32 cellular contexts compared by ENCODE assay signal in the genomic region with DNA sequence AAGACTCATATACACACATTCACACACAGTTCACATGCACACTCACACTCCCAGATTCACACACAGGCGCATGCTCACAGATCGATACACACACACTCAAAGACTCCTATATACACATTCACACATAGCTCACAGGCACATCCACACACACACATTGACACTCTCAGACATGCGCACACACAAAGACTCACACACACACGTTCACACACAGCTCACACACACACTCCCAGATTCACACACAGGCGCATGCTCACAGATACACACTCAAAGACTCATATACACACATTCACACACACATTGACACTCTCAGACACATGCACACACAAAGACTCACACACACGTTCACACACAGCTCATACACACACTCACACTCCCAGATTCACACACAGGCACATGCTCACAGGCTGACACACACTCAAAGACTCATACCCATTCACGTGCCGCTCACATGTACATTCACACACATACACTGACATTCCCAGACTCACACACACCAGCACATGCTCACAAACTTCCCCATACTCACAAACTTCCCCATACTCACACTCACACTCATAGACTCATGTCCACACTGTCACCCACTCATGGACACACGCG. TPM values are rescaled to one million over a fixed set of nuclear protein-coding genes. Genes with fewer than 3 reads are reported as not detected.
A peak's percentile ranks its signal among the peaks of the same experiment; 100 is the strongest.
DNase-seq lines count a peak whose midpoint lies in the region; ATAC-seq, FAIRE-seq and TF ChIP-seq lines count a peak whose summit lies in the region.
"Had no signal": no experiment of that assay in that cellular context is flagged by ENCODE, and none has a peak within 500 bp of the region (broad histone marks: within the 10 kb centered on the region; RNA-seq: fewer than 3 reads in every experiment).

No MANE protein-coding gene starts in this region.

- H3K4ac ChIP-seq in H1 (replicated peaks; ENCODE audit: insufficient read length, low read depth, low read length) (no peak overlapping the region), trophoblast cell (ENCODE audit: low read depth, low read length) (no peak overlapping the region)

- no peak overlapping the region for H3K56ac ChIP-seq in H1 (replicated peaks; ENCODE audit: insufficient read length, low read depth, low read length)

- BruUV-seq in HepG2 (replicated peaks; lab: Mats Ljungman, UMichigan), result no TSS peak

- H3K79me2 ChIP-seq in HepG2 (ENCODE audit: insufficient read depth, low read length) (no peaks in the 10 kb centered on the region), H1 (ENCODE audit: control insufficient read depth in 1 of 2, insufficient read depth in 2 of 2, low read length in 2 of 2) (no peaks in the 10 kb centered on the region), trophoblast cell (ENCODE audit: control insufficient read depth, insufficient read depth, low read length, poor library complexity) (peaks cover 3% of the 10 kb centered on the region)

- ATAC-seq in HepG2, result no peak
- ATAC-seq in right lobe of liver, result no peak
- no peak for ATAC-seq in GM19395 (IDR thresholded peaks at IDR 0.05; ENCODE audit: unreplicated experiment)
- ATAC-seq: activated naive CD4-positive, alpha-beta T cell treated with anti-CD3 and anti-CD28 coated beads, Interleukin-2, amount 50 U/mL, for 72 hours; left lung had no signal

- TF ChIP-seq EP300 in HepG2 (IDR thresholded peaks at IDR 0.05; ENCODE audit: low read depth in 2 of 2, low read length in 2 of 2) (no peak), HepG2 (CRISPR knock-in tag; IDR thresholded peaks at IDR 0.05; ENCODE audit: borderline replicate concordance) (no peak), H1 (IDR thresholded peaks at IDR 0.05; ENCODE audit: borderline replicate concordance in 1 of 2, low read depth in 2 of 2, low read length in 2 of 2) (no peak)

- H2BK5ac ChIP-seq in H1 (ENCODE audit: low read depth, low read length) (peak overlapping the region; percentile 60; the same call in 1 of the 2 replicates), trophoblast cell (ENCODE audit: low read depth, low read length, poor library complexity) (no peak overlapping the region)

- DNase-seq in HepG2 (ENCODE audit: low spot score) (no peak), right lobe of liver (no peak), H1 (ENCODE audit: low read depth in 1 of 2, low spot score in 2 of 2) (no peak), trophoblast cell (no peak), vagina (ENCODE audit: extremely low spot score in 2 of 2) (no peak), DMS53 (lab: John Stamatoyannopoulos, UW) (no peak)
- no peak for DNase-seq in NK-92 treated with Interleukin-12 subunit alpha and Interleukin-12 subunit beta, amount 100 ng/mL, for 24 hours (lab: John Stamatoyannopoulos, UW)
- DNase-seq: 8988T; activated CD4-positive, alpha-beta T cell treated with anti-CD3 and anti-CD28 coated beads, Interleukin-2, amount 50 U/mL, for 1 hour; activated CD4-positive, CD25-positive, alpha-beta regulatory T cell; activated effector memory CD4-positive, alpha-beta T cell treated with Interleukin-2 at 50 U/mL for 16 hours; activated T-cell treated with anti-CD3 and anti-CD28 coated beads, Interleukin-2, amount 50 U/mL, for 1 hour; amygdala; Caco-2; effector memory CD4-positive, alpha-beta T cell; erythroblast; GM23248; NCI-H1436; NCI-H2081 treated with DMSO at 0.1 percent for 48 hours; NCI-H446 treated with DMSO at 0.1 percent for 48 hours; RPMI8226; SK-N-SH; spleen had no signal

- no peak for FAIRE-seq in HepG2 (lab: Jason Lieb, UNC)
- FAIRE-seq in H1 (lab: Jason Lieb, UNC), result no peak
- FAIRE-seq: colon, TTC549 had no signal

- H2BK12ac ChIP-seq in H1 (ENCODE audit: low read depth, low read length) (peak overlapping the region; percentile 99; the same call in 1 of the 2 replicates), trophoblast cell (ENCODE audit: low read length) (no peak overlapping the region)

- no peak overlapping the region for H2AFZ ChIP-seq in HepG2 (ENCODE audit: low read length)
- no peak overlapping the region for H2AFZ ChIP-seq in H1 (ENCODE audit: low read length)
- no peak overlapping the region for H2AFZ ChIP-seq in trophoblast cell (ENCODE audit: insufficient read depth, low read length, poor library complexity)

- H3K9ac ChIP-seq in HepG2 (ENCODE audit: insufficient read depth, low read depth, low read length), result no peak overlapping the region
- H3K9ac ChIP-seq in H1 (replicated peaks in 1 of 4; ENCODE audit: extremely low read depth in 1 of 4, low read depth in 3 of 4, low read length in 3 of 4), result peak overlapping the region in 1 of 4 experiments; percentile 13; a peak in 1 of 7 replicates
- no peak overlapping the region for H3K9ac ChIP-seq in trophoblast cell (ENCODE audit: low read length)
- H3K9ac ChIP-seq: GM23248, SK-N-SH had no signal

- 61% methylated on average over 10 of the region's 10 CpGs for WGBS in HepG2 (ENCODE audit: low lambda C conversion rate)
- WGBS in right lobe of liver (ENCODE audit: insufficient coverage, low coverage, low lambda C conversion rate, missing lambda C conversion rate), result 90% methylated on average over 9 of the region's 10 CpGs
- WGBS in H1 (ENCODE audit: extremely low coverage in 1 of 2, insufficient coverage in 1 of 2, insufficient read length in 1 of 2, insufficient replicate concordance in 2 of 2, low coverage in 1 of 2, low lambda C conversion rate in 2 of 2, missing lambda C conversion rate in 1 of 2), 2 experiments, result 91 to 100% methylated on average over 2 to 10 of the region's 10 CpGs
- WGBS in trophoblast cell (ENCODE audit: extremely low coverage, insufficient coverage, insufficient read length), result 100% methylated on average over 2 of the region's 10 CpGs

- intact Hi-C loops in HepG2 (cut with micrococcal nuclease; ENCODE audit: unreplicated experiment) (loop anchor here (5.0 to 10.0 kb wide), 2 partner anchors 75 to 848 kb away; a partner anchor contains a TSS), right lobe of liver (cut with DNase I) (loop anchor here (10.0 kb wide), 3 partner anchors 95 to 845 kb away; no protein-coding TSS in a partner anchor), vagina (cut with DNase I) (loop anchor here (5.0 to 10.0 kb wide), 2 partner anchors 743 to 845 kb away; no protein-coding TSS in a partner anchor)

- H3K18ac ChIP-seq in H1 (ENCODE audit: extremely low read depth, low read length) (peak overlapping the region; percentile 32; the same call in 1 of the 2 replicates), trophoblast cell (ENCODE audit: low read length) (no peak overlapping the region)

- in situ Hi-C loops in HepG2 (cut with HindIII; ENCODE audit: extremely low pct_ligation_motif_present, low pct_unique_long_range_greater_than_20kb), result no loop called here

- H3K36me3 ChIP-seq in HepG2 (replicated peaks in 1 of 2; ENCODE audit: control insufficient read depth in 1 of 2, insufficient read depth in 2 of 2, low read length in 2 of 2) (no peaks in the 10 kb centered on the region), right lobe of liver (no peaks in the 10 kb centered on the region), H1 (ENCODE audit: control insufficient read depth in 2 of 4, insufficient read depth in 4 of 4, low read length in 3 of 4) (no peaks in the 10 kb centered on the region), trophoblast cell (ENCODE audit: control insufficient read depth in 1 of 2, insufficient read depth in 2 of 2, low read length in 2 of 2) (no peaks in the 10 kb centered on the region), vagina (no peaks in the 10 kb centered on the region)
- H3K36me3 ChIP-seq: left lung, right atrium auricular region, spleen had no signal

- peak overlapping the region; percentile 66 for H2BK20ac ChIP-seq in H1 (ENCODE audit: low read length)

- POLR2A ChIA-PET in HepG2 (lab: Yijun Ruan, JAX), result interaction anchor here (1.1 to 1.8 kb wide), 2 partner anchors 13 to 38 kb away, joined by 3 to 5 read pairs; no protein-coding TSS in a partner anchor
- POLR2A ChIA-PET in H1 (lab: Charles Lee; ENCODE audit: partially characterized antibody), result interaction anchor here (2.6 to 4.1 kb wide), 3 partner anchors 40 to 121 kb away, joined by 14 to 23 read pairs (median 14); a partner anchor contains a TSS

- H3K23me2 ChIP-seq in H1 (ENCODE audit: low read depth, low read length), result peaks cover 17% of the 10 kb centered on the region; the same call in 1 of the 2 replicates

- H3K4me1 ChIP-seq in HepG2 (ENCODE audit: insufficient read depth, low read length) (peaks cover 33% of the 10 kb centered on the region), right lobe of liver (peaks cover 0 to 12% (median 4%) of the 10 kb centered on the region in 4 donors), H1 (replicated peaks in 1 of 4; ENCODE audit: control insufficient read depth in 3 of 4, insufficient read depth in 4 of 4, low read length in 3 of 4) (peaks cover 0 to 10% (median 8%) of the 10 kb centered on the region in 4 experiments; a peak in 6 of 7 replicates), trophoblast cell (ENCODE audit: control insufficient read depth in 1 of 2, insufficient read depth in 2 of 2, low read length in 2 of 2) (peaks cover 20 to 25% of the 10 kb centered on the region in 2 experiments), vagina (peaks cover 66% of the 10 kb centered on the region)

- no peaks in the 10 kb centered on the region for H3K9me3 ChIP-seq in HepG2 (ENCODE audit: low read length)
- no peaks in the 10 kb centered on the region for H3K9me3 ChIP-seq in right lobe of liver
- no peaks in the 10 kb centered on the region for H3K9me3 ChIP-seq in H1 (ENCODE audit: insufficient read depth in 2 of 2, low read depth in 1 of 2, low read length in 1 of 2)
- peaks cover 2% of the 10 kb centered on the region for H3K9me3 ChIP-seq in trophoblast cell (ENCODE audit: insufficient read depth, low read depth, low read length)
- no peaks in the 10 kb centered on the region for H3K9me3 ChIP-seq in vagina
- H3K9me3 ChIP-seq: Caco-2, left lung, right atrium auricular region, SK-N-SH, spleen had no signal

- peak overlapping the region; percentile 96 for H2BK15ac ChIP-seq in H1 (ENCODE audit: low read length)

- H3K14ac ChIP-seq in H1 (ENCODE audit: insufficient read length) (no peak overlapping the region), trophoblast cell (ENCODE audit: low read length) (no peak overlapping the region)

- no peaks in the 10 kb centered on the region for H3K79me1 ChIP-seq in H1 (ENCODE audit: low read depth, low read length)
- peaks cover 18% of the 10 kb centered on the region for H3K79me1 ChIP-seq in trophoblast cell (ENCODE audit: low read length)

- H3K27ac ChIP-seq in HepG2 (ENCODE audit: extremely low read length, insufficient read depth, low read length) (no peak overlapping the region), right lobe of liver (no peak overlapping the region), H1 (ENCODE audit: low read depth, low read length) (no peak overlapping the region), trophoblast cell (ENCODE audit: low read depth, low read length) (no peak overlapping the region), vagina (peak overlapping the region; percentile 87)
- H3K27ac ChIP-seq: C4-2B, GM23248, right atrium auricular region, spleen had no signal

- no peak overlapping the region for H4K8ac ChIP-seq in H1 (ENCODE audit: extremely low read depth, insufficient read depth, low read length)
- no peak overlapping the region for H4K8ac ChIP-seq in trophoblast cell (ENCODE audit: low read depth, low read length)

- peak overlapping the region; percentile 80 for H4K91ac ChIP-seq in H1 (replicated peaks; ENCODE audit: insufficient read length, low read length)
- H4K91ac ChIP-seq in trophoblast cell (ENCODE audit: low read depth, low read length), result no peak overlapping the region

- H3K27me3 ChIP-seq in HepG2 (ENCODE audit: control insufficient read depth in 1 of 2, insufficient read depth in 2 of 2, low read length in 2 of 2), result peaks cover 11 to 32% of the 10 kb centered on the region in 2 experiments; a peak in 4 of 5 replicates
- H3K27me3 ChIP-seq in right lobe of liver, result no peaks in the 10 kb centered on the region
- no peaks in the 10 kb centered on the region; a peak in 2 of 7 replicates for H3K27me3 ChIP-seq in H1 (replicated peaks in 1 of 4; ENCODE audit: control insufficient read depth in 3 of 4, extremely low read depth in 1 of 4, insufficient read depth in 3 of 4, low read length in 3 of 4)
- H3K27me3 ChIP-seq in trophoblast cell (ENCODE audit: insufficient read depth, low read length), result no peaks in the 10 kb centered on the region
- H3K27me3 ChIP-seq in vagina, result no peaks in the 10 kb centered on the region
- H3K27me3 ChIP-seq: left lung, right atrium auricular region, spleen had no signal

- TF ChIP-seq POLR2A in HepG2 (IDR thresholded peaks at IDR 0.05; ENCODE audit: insufficient read depth in 1 of 2, low read depth in 2 of 2, low read length in 2 of 2) (no peak), right lobe of liver (IDR thresholded peaks at IDR 0.05) (no peak), H1 (IDR thresholded peaks at IDR 0.05; ENCODE audit: control extremely low read depth in 1 of 2, low read depth in 2 of 2, low read length in 2 of 2) (no peak), vagina (IDR thresholded peaks at IDR 0.05) (no peak)

- H3K4me3 ChIP-seq in HepG2 (replicated peaks in 1 of 3; ENCODE audit: insufficient read depth in 1 of 3, low read depth in 2 of 3, low read length in 3 of 3), result no peak overlapping the region
- no peak overlapping the region for H3K4me3 ChIP-seq in right lobe of liver
- H3K4me3 ChIP-seq in H1 (ENCODE audit: extremely low read depth in 1 of 4, insufficient read depth in 2 of 4, low read depth in 3 of 4, low read length in 4 of 4), result no peak overlapping the region
- peak overlapping the region; percentile 26 for H3K4me3 ChIP-seq in trophoblast cell (ENCODE audit: low read depth, low read length)
- no peak overlapping the region for H3K4me3 ChIP-seq in vagina
- H3K4me3 ChIP-seq: GM23248, left lung, right atrium auricular region, spleen had no signal

- peak overlapping the region; percentile 98 for H2AK5ac ChIP-seq in H1 (ENCODE audit: low read depth, low read length)
- H2AK5ac ChIP-seq in trophoblast cell (ENCODE audit: low read length), result no peak overlapping the region

- H2BK120ac ChIP-seq in H1 (replicated peaks; ENCODE audit: low read depth, low read length) (no peak overlapping the region), trophoblast cell (ENCODE audit: insufficient read depth, low read length, poor library complexity) (no peak overlapping the region)

- H3K4me2 ChIP-seq in HepG2 (ENCODE audit: low read depth, low read length) (no peak overlapping the region), H1 (ENCODE audit: insufficient read depth in 1 of 2, low read depth in 2 of 2, low read length in 2 of 2) (no peak overlapping the region), trophoblast cell (ENCODE audit: low read length) (no peak overlapping the region)
- H3K4me2 ChIP-seq: SK-N-SH had no signal

- no peak for TF ChIP-seq RAD21 in HepG2 (CRISPR knock-in tag; IDR thresholded peaks at IDR 0.05)
- TF ChIP-seq RAD21 in H1 (IDR thresholded peaks at IDR 0.05 in 1 of 2, conservative IDR thresholded peaks at IDR 0.05 in 1 of 2; ENCODE audit: low read depth in 2 of 2, low read length in 2 of 2), result no peak

- H4K20me1 ChIP-seq in HepG2 (ENCODE audit: insufficient read depth, low read length), result no peaks in the 10 kb centered on the region
- peaks cover 0 to 8% of the 10 kb centered on the region in 2 experiments for H4K20me1 ChIP-seq in H1 (replicated peaks in 1 of 2; ENCODE audit: control insufficient read depth in 1 of 2, insufficient read depth in 2 of 2, low read length in 2 of 2)

- H4K5ac ChIP-seq in H1 (ENCODE audit: insufficient read length, low read depth, low read length), result no peak overlapping the region

- no peak overlapping the region for H4K12ac ChIP-seq in trophoblast cell (ENCODE audit: low read depth, low read length)

- TF ChIP-seq CTCF in HepG2 (CRISPR knock-in tag; IDR thresholded peaks at IDR 0.05) (no peak), right lobe of liver (IDR thresholded peaks at IDR 0.05) (no peak), H1 (IDR thresholded peaks at IDR 0.05; ENCODE audit: control extremely low read depth in 1 of 3, insufficient read depth in 1 of 3, low read depth in 1 of 3, low read length in 3 of 3) (no peak), vagina (IDR thresholded peaks at IDR 0.05) (no peak)

- H3K23ac ChIP-seq in H1 (ENCODE audit: insufficient read length) (no peak overlapping the region), trophoblast cell (ENCODE audit: low read length) (no peak overlapping the region)

- CTCF ChIA-PET in HepG2 (lab: Yijun Ruan, JAX; ENCODE audit: low intra/inter-chr PET ratio, low total read pairs), result interaction anchor here (11.1 kb wide), 1 partner anchor 14 kb away, joined by 242 read pairs; no protein-coding TSS in a partner anchor
- CTCF ChIA-PET in H1 (lab: Charles Lee; ENCODE audit: partially characterized antibody), result interaction anchor here (0.7 to 20.4 kb wide), 20 partner anchors 8 to 794 kb away, joined by 3 to 492 read pairs (median 26); a partner anchor contains a TSS

RNA-seq across cellular contexts. Expression of a gene that starts 25.6 kb away (rescaled TPM):
- total RNA-seq in HepG2 (2016; rRNA removed; fragmentation: Illumina TruSeq; extraction: Trizol), result 0.52 and 0.82 TPM in 2 replicates
- 0.40 and 0.44 TPM in 2 replicates for total RNA-seq in HepG2 (2016; cell fraction: cytosol; rRNA removed; fragmentation: Illumina TruSeq; extraction: Trizol; ENCODE audit: low read depth)
- total RNA-seq in HepG2 (2016; cell fraction: insoluble cytoplasmic fraction; rRNA removed; fragmentation: Illumina TruSeq; extraction: Trizol), result 0.40 and 0.54 TPM in 2 replicates
- 0.38 and 0.65 TPM in 2 replicates for total RNA-seq in HepG2 (2016; cell fraction: membrane; rRNA removed; fragmentation: Illumina TruSeq; extraction: Trizol)
- 1.4 TPM in 1 of 2 replicates, not detected in the other for total RNA-seq in HepG2 (2016; cell fraction: nucleus; rRNA removed; fragmentation: Illumina TruSeq; extraction: Trizol)
- polyA plus RNA-seq in HepG2 (2011; rRNA removed), result 0.38 and 0.47 TPM in 2 replicates
- polyA plus RNA-seq in HepG2 (2011; cell fraction: cytosol; rRNA removed), result 0.43 and 0.50 TPM in 2 replicates
- 0.23 and 0.66 TPM in 2 replicates for polyA plus RNA-seq in HepG2 (2011; cell fraction: nucleus; rRNA removed)
- polyA plus RNA-seq in HepG2 (2012), result 0.28 TPM in 1 of 2 replicates, not detected in the other
- polyA plus RNA-seq in HepG2 (2016; cell fraction: cytosol; fragmentation: Illumina TruSeq; extraction: Trizol; ENCODE audit: low read depth), result 0.54 and 0.71 TPM in 2 replicates
- 0.70 and 0.84 TPM in 2 replicates for polyA plus RNA-seq in HepG2 (2016; cell fraction: insoluble cytoplasmic fraction; fragmentation: Illumina TruSeq; extraction: Trizol; ENCODE audit: low read depth)
- 0.35 and 1.0 TPM in 2 replicates for polyA plus RNA-seq in HepG2 (2016; cell fraction: membrane; fragmentation: Illumina TruSeq; extraction: Trizol; ENCODE audit: low read depth)
- 0.55 and 0.81 TPM in 2 replicates for polyA plus RNA-seq in HepG2 (2016; cell fraction: nucleus; fragmentation: Illumina TruSeq; extraction: Trizol; ENCODE audit: insufficient read depth, low read depth)
- 0.32 and 1,101 TPM in 2 replicates for polyA minus RNA-seq in HepG2 (2011; rRNA and poly(A)+ RNA removed; ENCODE audit: low replicate concordance)
- 9.0 and 16.5 TPM in 2 replicates for polyA minus RNA-seq in HepG2 (2011; cell fraction: cytosol; rRNA and poly(A)+ RNA removed)
- polyA minus RNA-seq in HepG2 (2011; cell fraction: nucleus; rRNA and poly(A)+ RNA removed), result 3.5 and 5.9 TPM in 2 replicates
- total RNA-seq in right lobe of liver, result not detected
- total RNA-seq in H1 (2021; fragmentation: NEBNext Ultra II Directional; extraction: Animal tissue kit (Norgen Biotek cat#: 25700)), result 0.36 and 0.50 TPM in 2 replicates
- 0.95 and 0.96 TPM in 2 replicates for polyA plus RNA-seq in H1 (2011; rRNA removed)
- 0.76 TPM for polyA plus RNA-seq in H1 (2011; cell fraction: cytosol; rRNA removed)
- 0.87 TPM for polyA plus RNA-seq in H1 (2011; cell fraction: nucleus; rRNA removed)
- 0.44 to 0.88 TPM (median 0.81 TPM) in 4 replicates for polyA plus RNA-seq in H1 (2012, experiment 1 of 2)
- polyA plus RNA-seq in H1 (2012, experiment 2 of 2), result 0.88 TPM
- 0.55 TPM for polyA plus RNA-seq in H1 (2013, experiment 1 of 2)
- polyA plus RNA-seq in H1 (2013, experiment 2 of 2), result 0.46 TPM
- 0.19 and 1.00 TPM in 2 replicates for polyA minus RNA-seq in H1 (2011; rRNA and poly(A)+ RNA removed)
- polyA minus RNA-seq in H1 (2011; cell fraction: cytosol; rRNA and poly(A)+ RNA removed), result 22.5 TPM
- 11.9 TPM for polyA minus RNA-seq in H1 (2011; cell fraction: nucleus; rRNA and poly(A)+ RNA removed)
- polyA plus RNA-seq in trophoblast cell (2013), result 145 and 161 TPM in 2 replicates
- 165 TPM for total RNA-seq in vagina
- total RNA-seq: G401, right atrium auricular region had no signal

RNA-seq across cellular contexts. Expression of a gene that starts 37.5 kb away (rescaled TPM):
- total RNA-seq in HepG2 (2016; rRNA removed; fragmentation: Illumina TruSeq; extraction: Trizol) (not detected in 2 replicates), right lobe of liver (not detected), vagina (872 TPM)
- not detected in 2 replicates for total RNA-seq in HepG2 (2016; cell fraction: cytosol; rRNA removed; fragmentation: Illumina TruSeq; extraction: Trizol; ENCODE audit: low read depth)
- not detected in 2 replicates for total RNA-seq in HepG2 (2016; cell fraction: insoluble cytoplasmic fraction; rRNA removed; fragmentation: Illumina TruSeq; extraction: Trizol)
- not detected in 2 replicates for total RNA-seq in HepG2 (2016; cell fraction: membrane; rRNA removed; fragmentation: Illumina TruSeq; extraction: Trizol)
- not detected in 2 replicates for total RNA-seq in HepG2 (2016; cell fraction: nucleus; rRNA removed; fragmentation: Illumina TruSeq; extraction: Trizol)
- polyA plus RNA-seq in HepG2 (2011; rRNA removed) (0.07 TPM in 1 of 2 replicates, not detected in the other), H1 (2011; rRNA removed) (not detected in 2 replicates)
- polyA plus RNA-seq in HepG2 (2011; cell fraction: cytosol; rRNA removed), result not detected in 2 replicates
- polyA plus RNA-seq in HepG2 (2011; cell fraction: nucleus; rRNA removed), result not detected in 2 replicates
- not detected in 2 replicates for polyA plus RNA-seq in HepG2 (2012)
- not detected in 2 replicates for polyA plus RNA-seq in HepG2 (2016; cell fraction: cytosol; fragmentation: Illumina TruSeq; extraction: Trizol; ENCODE audit: low read depth)
- not detected in 2 replicates for polyA plus RNA-seq in HepG2 (2016; cell fraction: insoluble cytoplasmic fraction; fragmentation: Illumina TruSeq; extraction: Trizol; ENCODE audit: low read depth)
- not detected in 2 replicates for polyA plus RNA-seq in HepG2 (2016; cell fraction: membrane; fragmentation: Illumina TruSeq; extraction: Trizol; ENCODE audit: low read depth)
- not detected in 2 replicates for polyA plus RNA-seq in HepG2 (2016; cell fraction: nucleus; fragmentation: Illumina TruSeq; extraction: Trizol; ENCODE audit: insufficient read depth, low read depth)
- polyA minus RNA-seq in HepG2 (2011; rRNA and poly(A)+ RNA removed; ENCODE audit: low replicate concordance), result 5.8 TPM in 1 of 2 replicates, not detected in the other
- not detected in 2 replicates for polyA minus RNA-seq in HepG2 (2011; cell fraction: cytosol; rRNA and poly(A)+ RNA removed)
- not detected in 2 replicates for polyA minus RNA-seq in HepG2 (2011; cell fraction: nucleus; rRNA and poly(A)+ RNA removed)
- not detected in 2 replicates for total RNA-seq in H1 (2021; fragmentation: NEBNext Ultra II Directional; extraction: Animal tissue kit (Norgen Biotek cat#: 25700))
- polyA plus RNA-seq in H1 (2011; cell fraction: cytosol; rRNA removed), result not detected
- polyA plus RNA-seq in H1 (2011; cell fraction: nucleus; rRNA removed), result not detected
- not detected in 4 replicates for polyA plus RNA-seq in H1 (2012, experiment 1 of 2)
- not detected for polyA plus RNA-seq in H1 (2012, experiment 2 of 2)
- not detected for polyA plus RNA-seq in H1 (2013, experiment 1 of 2)
- polyA plus RNA-seq in H1 (2013, experiment 2 of 2), result not detected
- not detected in 2 replicates for polyA minus RNA-seq in H1 (2011; rRNA and poly(A)+ RNA removed)
- polyA minus RNA-seq in H1 (2011; cell fraction: cytosol; rRNA and poly(A)+ RNA removed), result not detected
- not detected for polyA minus RNA-seq in H1 (2011; cell fraction: nucleus; rRNA and poly(A)+ RNA removed)
- 7.9 and 8.4 TPM in 2 replicates for polyA plus RNA-seq in trophoblast cell (2013)
- total RNA-seq: activated naive CD4-positive, alpha-beta T cell treated with anti-CD3 and anti-CD28 coated beads, Interleukin-2, amount 50 U/mL, for 72 hours; Caco-2; fibroblast of villous mesenchyme; G401; spleen had no signal
- polyA plus RNA-seq: SK-N-SH had no signal

RNA-seq across cellular contexts. Expression of a gene that starts 38.7 kb away (rescaled TPM):
- total RNA-seq in HepG2 (2016; rRNA removed; fragmentation: Illumina TruSeq; extraction: Trizol) (147 and 199 TPM in 2 replicates), right lobe of liver (100 to 1,000 TPM; 284 to 454 (median 404) TPM), vagina (204 TPM)
- 90.4 and 105 TPM in 2 replicates for total RNA-seq in HepG2 (2016; cell fraction: cytosol; rRNA removed; fragmentation: Illumina TruSeq; extraction: Trizol; ENCODE audit: low read depth)
- 134 and 191 TPM in 2 replicates for total RNA-seq in HepG2 (2016; cell fraction: insoluble cytoplasmic fraction; rRNA removed; fragmentation: Illumina TruSeq; extraction: Trizol)
- 209 and 226 TPM in 2 replicates for total RNA-seq in HepG2 (2016; cell fraction: membrane; rRNA removed; fragmentation: Illumina TruSeq; extraction: Trizol)
- 237 and 265 TPM in 2 replicates for total RNA-seq in HepG2 (2016; cell fraction: nucleus; rRNA removed; fragmentation: Illumina TruSeq; extraction: Trizol)
- polyA plus RNA-seq in HepG2 (2011; rRNA removed) (388 and 517 TPM in 2 replicates), H1 (2011; rRNA removed) (89.3 and 175 TPM in 2 replicates)
- polyA plus RNA-seq in HepG2 (2011; cell fraction: cytosol; rRNA removed), result 157 and 242 TPM in 2 replicates
- polyA plus RNA-seq in HepG2 (2011; cell fraction: nucleus; rRNA removed), result 346 and 409 TPM in 2 replicates
- polyA plus RNA-seq in HepG2 (2012), result 1,096 and 1,427 TPM in 2 replicates
- 537 and 540 TPM in 2 replicates for polyA plus RNA-seq in HepG2 (2016; cell fraction: cytosol; fragmentation: Illumina TruSeq; extraction: Trizol; ENCODE audit: low read depth)
- 606 and 702 TPM in 2 replicates for polyA plus RNA-seq in HepG2 (2016; cell fraction: insoluble cytoplasmic fraction; fragmentation: Illumina TruSeq; extraction: Trizol; ENCODE audit: low read depth)
- polyA plus RNA-seq in HepG2 (2016; cell fraction: membrane; fragmentation: Illumina TruSeq; extraction: Trizol; ENCODE audit: low read depth), result 490 and 548 TPM in 2 replicates
- 691 and 695 TPM in 2 replicates for polyA plus RNA-seq in HepG2 (2016; cell fraction: nucleus; fragmentation: Illumina TruSeq; extraction: Trizol; ENCODE audit: insufficient read depth, low read depth)
- 70.2 and 87.8 TPM in 2 replicates for polyA minus RNA-seq in HepG2 (2011; rRNA and poly(A)+ RNA removed; ENCODE audit: low replicate concordance)
- 159 and 198 TPM in 2 replicates for polyA minus RNA-seq in HepG2 (2011; cell fraction: cytosol; rRNA and poly(A)+ RNA removed)
- 333 and 395 TPM in 2 replicates for polyA minus RNA-seq in HepG2 (2011; cell fraction: nucleus; rRNA and poly(A)+ RNA removed)
- total RNA-seq in H1 (2021; fragmentation: NEBNext Ultra II Directional; extraction: Animal tissue kit (Norgen Biotek cat#: 25700)), result 528 and 539 TPM in 2 replicates
- polyA plus RNA-seq in H1 (2011; cell fraction: cytosol; rRNA removed), result 105 TPM
- 101 TPM for polyA plus RNA-seq in H1 (2011; cell fraction: nucleus; rRNA removed)
- polyA plus RNA-seq in H1 (2012, experiment 1 of 2), result 476 to 568 TPM (median 517 TPM) in 4 replicates
- 186 TPM for polyA plus RNA-seq in H1 (2012, experiment 2 of 2)
- 266 TPM for polyA plus RNA-seq in H1 (2013, experiment 1 of 2)
- polyA plus RNA-seq in H1 (2013, experiment 2 of 2), result 257 TPM
- polyA minus RNA-seq in H1 (2011; rRNA and poly(A)+ RNA removed), result 91.0 and 95.7 TPM in 2 replicates
- 120 TPM for polyA minus RNA-seq in H1 (2011; cell fraction: cytosol; rRNA and poly(A)+ RNA removed)
- polyA minus RNA-seq in H1 (2011; cell fraction: nucleus; rRNA and poly(A)+ RNA removed), result 121 TPM
- polyA plus RNA-seq in trophoblast cell (2013), result 905 and 911 TPM in 2 replicates

Comparison
In these comparisons a context has a peak if more than half of its experiments do, and no peak if none do; other contexts are left out.
1. RNA of a gene that starts 25.6 kb away (total RNA-seq): 165 TPM in vagina (single experiment); 0.38 to 1.4 TPM in HepG2, 0.36 to 0.50 TPM in H1 and not detected in right lobe of liver; every median in the first group is over 10 times any median in the second.
2. RNA of a gene that starts 37.5 kb away (total RNA-seq): 872 TPM in vagina (single experiment); not detected in HepG2, not detected in right lobe of liver and not detected in H1; every median in the first group is over 100 times any median in the second.